In the genomic region with DNA sequence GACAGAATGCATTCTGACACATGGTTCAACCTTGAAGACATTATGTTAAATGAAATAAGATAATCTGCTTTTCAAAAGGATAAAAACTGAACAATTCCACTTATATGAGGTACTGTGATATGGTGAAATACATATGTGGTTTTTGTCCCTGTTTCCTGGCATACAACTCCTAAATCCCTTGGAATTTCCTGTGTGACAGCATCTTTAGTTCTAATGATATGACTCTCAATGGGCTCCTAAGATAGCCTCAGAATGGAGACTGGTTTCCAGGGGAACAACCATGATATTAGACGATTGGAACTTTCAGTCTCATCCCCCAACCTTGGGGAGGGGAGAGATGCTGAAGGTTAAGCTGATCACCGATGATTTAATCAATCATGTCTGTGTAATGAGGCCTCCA, we compare ENCODE assay signal across 1 cellular context.
TF ChIP-seq lines count a peak whose summit lies in the region.

No MANE protein-coding gene starts in this region.

TF ChIP-seq in endothelial cell of umbilical vein, 7 proteins besides CTCF, POLR2A, EP300 and RAD21:
- TF ChIP-seq GATA2 (IDR thresholded peaks at IDR 0.05; ENCODE audit: insufficient read depth, insufficient read length, low read depth, low read length) (no peak), JUN (IDR thresholded peaks at IDR 0.05; ENCODE audit: borderline replicate concordance, insufficient read depth, insufficient read length, low read depth) (peak; percentile 46)
